In genomic region chr17:76636486-76637206, GRCh38 we compare ENCODE assay signal across 2 cellular contexts. TPM values are rescaled to one million over a fixed set of nuclear protein-coding genes. Genes with fewer than 3 reads are reported as not detected.
"Had no signal": no experiment of that assay in that cellular context is flagged by ENCODE, and none has a peak within 500 bp of the region (broad histone marks: within the 10 kb centered on the region; RNA-seq: fewer than 3 reads in every experiment).

No MANE protein-coding gene starts in this region.

RNA-seq across cellular contexts. Expression of gene ST6GALNAC1, which starts 6.9 kb away (rescaled TPM):
- total RNA-seq: IMR-90, M059J had no signal
- polyA plus RNA-seq: IMR-90 had no signal

RNA-seq across cellular contexts. Expression of gene ST6GALNAC2, which starts 51.0 kb away (rescaled TPM):
- total RNA-seq: IMR-90 had no signal
